In the genomic region with DNA sequence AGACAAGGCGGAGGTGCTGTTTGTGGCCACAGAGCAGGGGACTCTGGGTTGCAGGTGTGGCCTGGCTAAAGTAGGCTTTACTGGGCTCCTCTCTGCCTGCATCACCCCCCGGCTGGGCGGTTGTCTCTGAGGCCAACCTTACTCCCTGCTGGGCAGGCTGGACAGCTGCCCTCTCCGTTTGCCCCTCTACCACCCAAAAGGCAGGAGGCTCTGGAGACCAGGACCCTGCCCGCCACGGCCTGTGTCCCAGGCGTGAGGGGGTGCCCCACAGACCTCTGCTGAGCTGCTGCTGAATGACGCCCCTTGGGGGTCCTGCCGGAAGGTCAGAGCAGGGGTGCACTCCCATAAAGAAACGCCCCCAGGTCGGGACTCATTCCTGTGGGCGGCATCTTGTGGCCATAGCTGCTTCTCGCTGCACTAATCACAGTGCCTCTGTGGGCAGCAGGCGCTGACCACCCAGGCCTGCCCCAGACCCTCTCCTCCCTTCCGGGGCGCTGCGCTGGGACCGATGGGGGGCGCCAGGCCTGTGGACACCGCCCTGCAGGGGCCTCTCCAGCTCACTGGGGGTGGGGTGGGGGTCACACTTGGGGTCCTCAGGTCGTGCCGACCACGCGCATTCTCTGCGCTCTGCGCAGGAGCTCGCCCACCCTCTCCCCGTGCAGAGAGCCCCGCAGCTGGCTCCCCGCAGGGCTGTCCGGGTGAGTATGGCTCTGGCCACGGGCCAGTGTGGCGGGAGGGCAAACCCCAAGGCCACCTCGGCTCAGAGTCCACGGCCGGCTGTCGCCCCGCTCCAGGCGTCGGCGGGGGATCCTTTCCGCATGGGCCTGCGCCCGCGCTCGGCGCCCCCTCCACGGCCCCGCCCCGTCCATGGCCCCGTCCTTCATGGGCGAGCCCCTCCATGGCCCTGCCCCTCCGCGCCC, we compare ENCODE assay signal across 9 cellular contexts. TPM values are rescaled to one million over a fixed set of nuclear protein-coding genes. Genes with fewer than 3 reads are reported as not detected.
DNase-seq lines count a peak whose midpoint lies in the region; ATAC-seq and TF ChIP-seq lines count a peak whose summit lies in the region.
"Had no signal": no experiment of that assay in that cellular context is flagged by ENCODE, and none has a peak within 500 bp of the region (broad histone marks: within the 10 kb centered on the region; RNA-seq: fewer than 3 reads in every experiment).

No MANE protein-coding gene starts in this region.

- H2BK120ac ChIP-seq in mesendoderm (ENCODE audit: low read depth, low read length) = no peak overlapping the region

- peak; percentile 14 for ATAC-seq in GM19468 (IDR thresholded peaks at IDR 0.05; ENCODE audit: extremely low read depth, unreplicated experiment)
- no peak for ATAC-seq in omental fat pad (ENCODE audit: low FRiP score)

- H3K18ac ChIP-seq in mesendoderm (ENCODE audit: low read length) = peak overlapping the region; percentile 63

- no peaks in the 10 kb centered on the region for H3K36me3 ChIP-seq in HUES64 (ENCODE audit: insufficient read depth, low read length)
- H3K36me3 ChIP-seq in mammary epithelial cell (ENCODE audit: insufficient read depth, low read length) = no peaks in the 10 kb centered on the region
- no peaks in the 10 kb centered on the region for H3K36me3 ChIP-seq in mesendoderm (ENCODE audit: control insufficient read depth, insufficient read depth, low read length)

- no peak overlapping the region for H3K23ac ChIP-seq in mesendoderm (ENCODE audit: low read length)

- peaks cover 5% of the 10 kb centered on the region for H3K79me1 ChIP-seq in mesendoderm (ENCODE audit: low read length)

- H2AK5ac ChIP-seq in mesendoderm (ENCODE audit: low read length) = no peak overlapping the region

- peak overlapping the region; percentile 99 for H3K4me2 ChIP-seq in mammary epithelial cell (ENCODE audit: insufficient read depth, low read depth, low read length)
- H3K4me2 ChIP-seq in mesendoderm (ENCODE audit: low read length) = peak overlapping the region; percentile 39

- peaks cover 3% of the 10 kb centered on the region; the same call in 1 of the 2 replicates for H3K27me3 ChIP-seq in HUES64 (ENCODE audit: insufficient read depth, low read length)
- H3K27me3 ChIP-seq in mammary epithelial cell (ENCODE audit: insufficient read depth, low read length) = no peaks in the 10 kb centered on the region
- no peaks in the 10 kb centered on the region for H3K27me3 ChIP-seq in mesendoderm (ENCODE audit: insufficient read depth, low read length, poor library complexity)

- dilution Hi-C loops in mammary epithelial cell (cut with HindIII; ENCODE audit: low sequenced_read_pairs) = no loop called here

- no peak overlapping the region for H2BK15ac ChIP-seq in mesendoderm (replicated peaks; ENCODE audit: low read depth)

- H4K20me1 ChIP-seq in mammary epithelial cell (ENCODE audit: insufficient read depth, low read length) = peaks cover 2% of the 10 kb centered on the region

- in situ Hi-C loops in mammary epithelial cell (cut with MboI; ENCODE audit: low sequenced_read_pairs in 2 of 2) = no loop called here

- BruUV-seq in mammary epithelial cell (replicated peaks; lab: Mats Ljungman, UMichigan) = no TSS peak

- H4K5ac ChIP-seq in mesendoderm (ENCODE audit: low read length) = no peak overlapping the region

- WGBS in HUES64 = 15% methylated on average over 52 of the region's 54 CpGs
- 2% methylated on average over 13 of the region's 54 CpGs for WGBS in mammary epithelial cell (ENCODE audit: low coverage, missing lambda C conversion rate)
- no CpG with 5 or more reads among the region's 54 CpGs for WGBS in mesendoderm (ENCODE audit: extremely low coverage, insufficient coverage, low lambda C conversion rate)

- H3K27ac ChIP-seq in C4-2B = peak overlapping the region; percentile 77
- no peak overlapping the region for H3K27ac ChIP-seq in HUES64 (ENCODE audit: low read depth, low read length)
- no peak overlapping the region for H3K27ac ChIP-seq in mammary epithelial cell (ENCODE audit: insufficient read depth, low read depth, low read length)
- no peak overlapping the region for H3K27ac ChIP-seq in mesendoderm (ENCODE audit: low read depth, low read length)

- H2BK5ac ChIP-seq in mesendoderm (ENCODE audit: low read length) = no peak overlapping the region

- intact Hi-C loops in mammary epithelial cell (cut with micrococcal nuclease) = loop anchor here (2.0 to 5.0 kb wide), 2 partner anchors 33 to 219 kb away; partner anchors contain the start of gene RGS12

- CTCF ChIA-PET in mammary epithelial cell (lab: Charles Lee; ENCODE audit: low non-redundant PET) = no interaction called here

- H3K56ac ChIP-seq in mesendoderm (ENCODE audit: low read length) = peak overlapping the region; percentile 90

- H3K79me2 ChIP-seq in mammary epithelial cell (ENCODE audit: insufficient read depth, low read length) (peaks cover 37% of the 10 kb centered on the region), mesendoderm (ENCODE audit: control insufficient read depth, insufficient read depth, low read length) (peaks cover 25% of the 10 kb centered on the region)

- no peak overlapping the region for H3K4ac ChIP-seq in mesendoderm (ENCODE audit: low read depth, low read length)

- H3K9me3 ChIP-seq in HUES64 (ENCODE audit: insufficient read depth, low read depth, low read length) (no peaks in the 10 kb centered on the region), mammary epithelial cell (replicated peaks; ENCODE audit: insufficient read depth, low read length) (no peaks in the 10 kb centered on the region)

- peak overlapping the region; percentile 97 for H2AFZ ChIP-seq in mammary epithelial cell (ENCODE audit: low read depth, low read length)

- H3K9ac ChIP-seq in HUES64 (ENCODE audit: low read depth, low read length) (peak overlapping the region; percentile 72), mammary epithelial cell (ENCODE audit: insufficient read depth, low read length) (peak overlapping the region; percentile 10), mesendoderm (ENCODE audit: low read length) (peak overlapping the region; percentile 81)

- H3K4me3 ChIP-seq in HUES64 (ENCODE audit: low read length) = peak overlapping the region; percentile 75
- H3K4me3 ChIP-seq in mammary epithelial cell (replicated peaks in 1 of 3; ENCODE audit: insufficient read depth in 1 of 3, low read depth in 2 of 3, low read length in 3 of 3) = peak overlapping the region; percentile 65 to 85 (median 68)
- peak overlapping the region; percentile 31 for H3K4me3 ChIP-seq in mesendoderm (ENCODE audit: low read length)

- H4K8ac ChIP-seq in mesendoderm (ENCODE audit: low read depth, low read length) = no peak overlapping the region

- TF ChIP-seq CTCF in C4-2B (conservative IDR thresholded peaks at IDR 0.05) (peak; percentile 18), mammary epithelial cell (conservative IDR thresholded peaks at IDR 0.05 in 1 of 2, IDR thresholded peaks at IDR 0.05 in 1 of 2; ENCODE audit: extremely low read depth in 1 of 2, insufficient read depth in 1 of 2, low read depth in 1 of 2, low read length in 2 of 2) (no peak), omental fat pad (IDR thresholded peaks at IDR 0.05) (no peak)

- DNase-seq in mammary epithelial cell = no peak
- DNase-seq in mesendoderm = no peak
- no peak for DNase-seq in omental fat pad (ENCODE audit: low spot score)
- no peak for DNase-seq in NCI-H345 treated with DMSO at 0.1 percent for 48 hours (lab: John Stamatoyannopoulos, UW; ENCODE audit: unreplicated experiment)
- DNase-seq in A172 (ENCODE audit: low spot score) = no peak

- H3K4me1 ChIP-seq in HUES64 (ENCODE audit: insufficient read depth, low read length) (peaks cover 11% of the 10 kb centered on the region), mammary epithelial cell (ENCODE audit: insufficient read depth, low read length) (peaks cover 11% of the 10 kb centered on the region), mesendoderm (ENCODE audit: control insufficient read depth, low read depth, low read length) (peaks cover 2% of the 10 kb centered on the region)

RNA-seq across cellular contexts. Expression of gene HTT-AS, which starts 0.9 kb away (rescaled TPM):
- not detected for polyA plus RNA-seq in HUES64 (2013, experiment 1 of 2)
- not detected for polyA plus RNA-seq in HUES64 (2013, experiment 2 of 2)
- not detected for total RNA-seq in mammary epithelial cell
- polyA plus RNA-seq in mammary epithelial cell = not detected
- polyA minus RNA-seq in mammary epithelial cell = not detected
- not detected for polyA plus RNA-seq in mesendoderm (2013, experiment 1 of 2)
- polyA plus RNA-seq in mesendoderm (2013, experiment 2 of 2) = not detected
- total RNA-seq in omental fat pad = not detected
- total RNA-seq in A172 (2014; rRNA removed; shearing (Covaris generic)) = not detected in 2 replicates
- total RNA-seq: T-helper 1 cell treated with Interleukin-12 subunit alpha and Interleukin-12 subunit beta and Interleukin-4 antibody, amounts not matched to agents 30 ng/mL and 1 ng/mL, for 36 hours had no signal

RNA-seq across cellular contexts. Expression of gene HTT, which starts 1.1 kb away (rescaled TPM):
- 21.7 TPM for polyA plus RNA-seq in HUES64 (2013, experiment 1 of 2)
- 18.2 TPM for polyA plus RNA-seq in HUES64 (2013, experiment 2 of 2)
- total RNA-seq in mammary epithelial cell = 10 to 100 TPM; 44.2 to 53.3 TPM
- 14.7 TPM for polyA plus RNA-seq in mammary epithelial cell
- 270 TPM for polyA minus RNA-seq in mammary epithelial cell
- polyA plus RNA-seq in mesendoderm (2013, experiment 1 of 2) = 24.0 TPM
- 23.6 TPM for polyA plus RNA-seq in mesendoderm (2013, experiment 2 of 2)
- 10 to 100 TPM; 37.6 to 78.7 (median 56.3) TPM for total RNA-seq in omental fat pad
- 12.2 and 17.0 TPM in 2 replicates for total RNA-seq in A172 (2014; rRNA removed; shearing (Covaris generic))

Comparison
In these comparisons a context has a peak if more than half of its experiments do, and no peak if none do; other contexts are left out.
1. H3K9ac ChIP-seq: peak in every context shown above with its lines; median percentile 81 in mesendoderm; 72 in HUES64; 10 in mammary epithelial cell.